ENCODE assay signal across 12 cellular contexts in genomic region chr15:77546050-77546501, GRCh38.
DNase-seq lines count a peak whose midpoint lies in the region; ATAC-seq and TF ChIP-seq lines count a peak whose summit lies in the region.
"Had no signal": no experiment of that assay in that cellular context is flagged by ENCODE, and none has a peak within 500 bp of the region (broad histone marks: within the 10 kb centered on the region; RNA-seq: fewer than 3 reads in every experiment).

No MANE protein-coding gene starts in this region.

- TF ChIP-seq CTCF in choroid plexus epithelial cell (conservative IDR thresholded peaks at IDR 0.05; ENCODE audit: low read depth, low read length), result no peak

- ATAC-seq in GM21576 (IDR thresholded peaks at IDR 0.05; ENCODE audit: unreplicated experiment), result no peak
- ATAC-seq in stimulated activated naive CD8-positive, alpha-beta T cell treated with anti-CD3 and anti-CD28 coated beads, Interleukin-15, amount 100 ng/mL, for 72 hours, result no peak
- ATAC-seq: activated CD4-positive, alpha-beta T cell treated with anti-CD3 and anti-CD28 coated beads for 36 hours; left lung had no signal

- no peak overlapping the region for H3K4me3 ChIP-seq in choroid plexus epithelial cell (ENCODE audit: low read depth, low read length)
- H3K4me3 ChIP-seq: left lung, tibial nerve had no signal

- no peak overlapping the region for H3K4me3 Mint-ChIP-seq in stimulated activated naive CD8-positive, alpha-beta T cell treated with anti-CD3 and anti-CD28 coated beads, Interleukin-15, amount 100 ng/mL, for 72 hours
- H3K4me3 Mint-ChIP-seq: activated CD4-positive, alpha-beta T cell treated with anti-CD3 and anti-CD28 coated beads for 36 hours had no signal

- no peak overlapping the region for H3K27ac Mint-ChIP-seq in stimulated activated naive CD8-positive, alpha-beta T cell treated with anti-CD3 and anti-CD28 coated beads, Interleukin-15, amount 100 ng/mL, for 72 hours
- H3K27ac Mint-ChIP-seq: activated CD4-positive, alpha-beta T cell treated with anti-CD3 and anti-CD28 coated beads for 36 hours had no signal

- no peaks in the 10 kb centered on the region for H3K9me3 Mint-ChIP-seq in stimulated activated naive CD8-positive, alpha-beta T cell treated with anti-CD3 and anti-CD28 coated beads, Interleukin-15, amount 100 ng/mL, for 72 hours

- H3K4me1 Mint-ChIP-seq in stimulated activated naive CD8-positive, alpha-beta T cell treated with anti-CD3 and anti-CD28 coated beads, Interleukin-15, amount 100 ng/mL, for 72 hours, result peaks cover 26% of the 10 kb centered on the region

- peaks cover 14% of the 10 kb centered on the region for H3K27me3 Mint-ChIP-seq in stimulated activated naive CD8-positive, alpha-beta T cell treated with anti-CD3 and anti-CD28 coated beads, Interleukin-15, amount 100 ng/mL, for 72 hours
- H3K27me3 Mint-ChIP-seq: activated CD4-positive, alpha-beta T cell treated with anti-CD3 and anti-CD28 coated beads for 36 hours had no signal

- DNase-seq in DMS 273 (lab: John Stamatoyannopoulos, UW; ENCODE audit: unreplicated experiment) (peak; percentile 44), DMS 273 treated with DMSO at 0.1 percent for 48 hours (lab: John Stamatoyannopoulos, UW) (no peak), OCI-M1 (lab: John Stamatoyannopoulos, UW) (peak; percentile 80), choroid plexus epithelial cell (ENCODE audit: low read depth) (peak; percentile 81), renal cortical epithelial cell (ENCODE audit: low read depth) (peak; percentile 71), OCI-M2 (lab: John Stamatoyannopoulos, UW; ENCODE audit: unreplicated experiment) (no peak)
- DNase-seq in stimulated activated naive CD8-positive, alpha-beta T cell treated with anti-CD3 and anti-CD28 coated beads, Interleukin-15, amount 100 ng/mL, for 72 hours, result no peak
- DNase-seq: activated CD4-positive, alpha-beta T cell treated with anti-CD3 and anti-CD28 coated beads for 36 hours; left lung; NCI-H2227 treated with DMSO at 0.1 percent for 48 hours had no signal

Comparison
In these comparisons a context has a peak if more than half of its experiments do, and no peak if none do; other contexts are left out.
1. DNase-seq: peak in DMS 273 (single experiment), OCI-M1 (single experiment), choroid plexus epithelial cell (single experiment) and renal cortical epithelial cell (single experiment); none in DMS 273 treated with DMSO at 0.1 percent for 48 hours (single experiment), OCI-M2 (single experiment) and stimulated activated naive CD8-positive, alpha-beta T cell treated with anti-CD3 and anti-CD28 coated beads, Interleukin-15, amount 100 ng/mL, for 72 hours (0 of 2).